ENCODE assay signal across 8 cellular contexts in the genomic region with DNA sequence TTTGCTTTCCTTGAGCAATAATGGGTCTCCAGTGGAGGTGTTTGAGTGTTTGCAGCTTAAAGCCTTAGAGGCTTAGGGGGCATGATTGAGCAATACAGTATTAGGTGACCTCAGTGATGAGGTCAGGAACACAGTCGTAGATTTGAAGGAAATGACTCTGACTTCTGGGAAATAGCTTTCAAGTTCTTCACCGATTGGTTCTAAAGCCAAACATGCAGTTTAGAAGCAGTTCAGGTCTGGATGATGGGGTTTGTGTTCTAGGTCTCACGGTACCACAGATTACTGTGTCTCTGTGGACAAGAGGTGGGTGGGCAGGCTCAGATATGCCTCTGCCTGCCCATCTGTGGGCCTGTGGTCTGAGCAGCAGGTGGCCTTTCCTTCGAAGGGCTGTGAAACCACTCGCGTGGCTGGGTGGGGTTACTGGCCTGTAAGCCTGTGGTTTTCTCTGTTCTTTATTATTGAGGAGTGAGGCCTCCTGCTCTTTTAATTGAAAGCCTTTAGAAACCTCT. TPM values are rescaled to one million over a fixed set of nuclear protein-coding genes. Genes with fewer than 3 reads are reported as not detected.
DNase-seq lines count a peak whose midpoint lies in the region; ATAC-seq and TF ChIP-seq lines count a peak whose summit lies in the region.

No MANE protein-coding gene starts in this region.

- in situ Hi-C loops in IMR-90 (cut with MboI; ENCODE audit: low sequenced_read_pairs): no loop called here

- peaks cover 27% of the 10 kb centered on the region for H3K9me1 ChIP-seq in IMR-90 (ENCODE audit: insufficient read depth, low read length)

- no peaks in the 10 kb centered on the region for H3K9me3 Mint-ChIP-seq in activated T-helper 2 cell treated with anti-CD3 and anti-CD28 coated beads, Interferon-gamma antibody, Interleukin-2, Interleukin-4, amounts not matched to agents 10 μg/mL and 5 μg/mL and 100 μg/mL, durations not matched to agents 14 hours and 24 hours and 36 hours

- peak overlapping the region; percentile 98 for H3K27ac Mint-ChIP-seq in activated T-helper 2 cell treated with anti-CD3 and anti-CD28 coated beads, Interferon-gamma antibody, Interleukin-2, Interleukin-4, amounts not matched to agents 10 μg/mL and 5 μg/mL and 100 μg/mL, durations not matched to agents 14 hours and 24 hours and 36 hours

- no peak overlapping the region for H3K23ac ChIP-seq in IMR-90 (ENCODE audit: low read depth, low read length)

- no peaks in the 10 kb centered on the region for H3K27me3 Mint-ChIP-seq in activated T-helper 2 cell treated with anti-CD3 and anti-CD28 coated beads, Interferon-gamma antibody, Interleukin-2, Interleukin-4, amounts not matched to agents 10 μg/mL and 5 μg/mL and 100 μg/mL, durations not matched to agents 14 hours and 24 hours and 36 hours (ENCODE audit: low read depth)

- BruUV-seq in IMR-90 (replicated peaks; lab: Mats Ljungman, UMichigan): no TSS peak

- no peak overlapping the region; the same call in 1 of the 2 replicates for H3K4me2 ChIP-seq in IMR-90 (ENCODE audit: low read depth, low read length)

- no peaks in the 10 kb centered on the region for H3K27me3 ChIP-seq in IMR-90 (ENCODE audit: control insufficient read depth, insufficient read depth, low read length)
- no peaks in the 10 kb centered on the region for H3K27me3 ChIP-seq in right cardiac atrium (ENCODE audit: control insufficient read depth, insufficient read depth)

- H2AK9ac ChIP-seq in IMR-90 (replicated peaks; ENCODE audit: low read depth, low read length, poor library complexity): no peak overlapping the region

- H2BK15ac ChIP-seq in IMR-90 (ENCODE audit: low read depth, low read length): no peak overlapping the region

- H3K14ac ChIP-seq in IMR-90 (replicated peaks; ENCODE audit: low read depth, low read length): no peak overlapping the region

- H3K9me3 ChIP-seq in IMR-90 (ENCODE audit: control insufficient read depth, insufficient read depth, low read length): no peaks in the 10 kb centered on the region
- no peaks in the 10 kb centered on the region for H3K9me3 ChIP-seq in right cardiac atrium (ENCODE audit: control insufficient read depth, low read length)

- no peak for TF ChIP-seq RAD21 in IMR-90 (IDR thresholded peaks at IDR 0.05; ENCODE audit: low read length)

- H3K36me3 ChIP-seq in IMR-90 (ENCODE audit: control insufficient read depth, insufficient read depth, low read length): peaks cover 34% of the 10 kb centered on the region

- peaks cover 81% of the 10 kb centered on the region for H4K20me1 ChIP-seq in IMR-90 (ENCODE audit: insufficient read depth, low read length)

- H3K4me1 ChIP-seq in IMR-90 (ENCODE audit: control insufficient read depth, insufficient read depth, low read length) (peaks cover 9% of the 10 kb centered on the region), right cardiac atrium (ENCODE audit: control insufficient read depth, insufficient read depth, low read length) (peaks cover 4% of the 10 kb centered on the region)

- peak overlapping the region; percentile 63 for H2BK5ac ChIP-seq in IMR-90 (ENCODE audit: low read depth, low read length, poor library complexity, severe bottlenecking)

- H3K4me3 ChIP-seq in IMR-90 (ENCODE audit: insufficient read depth, low read depth, low read length) (no peak overlapping the region), right cardiac atrium (ENCODE audit: low read length) (no peak overlapping the region)

- intact Hi-C loops in IMR-90 (cut with micrococcal nuclease) (no loop called here), right cardiac atrium (cut with DNase I) (no loop called here)
- intact Hi-C loops in activated T-helper 2 cell treated with anti-CD3 and anti-CD28 coated beads, Interferon-gamma antibody, Interleukin-2, Interleukin-4, amounts not matched to agents 10 μg/mL and 5 μg/mL and 100 μg/mL, durations not matched to agents 14 hours and 24 hours and 36 hours (cut with micrococcal nuclease): loop anchor here (1.0 to 10.0 kb wide), 3 partner anchors 8 to 221 kb away; partner anchors contain the start of genes MOB1A, MTHFD2 and TET3

- ATAC-seq in GM21423 (IDR thresholded peaks at IDR 0.05; ENCODE audit: unreplicated experiment) (peak; percentile 86), IMR-90 (ENCODE audit: low read depth) (peak; percentile 33), right cardiac atrium (peak; percentile 46 to 49)

- POLR2A ChIA-PET in IMR-90 (lab: Charles Lee; ENCODE audit: unreplicated experiment): no interaction called here

- H4K5ac ChIP-seq in IMR-90 (ENCODE audit: low read depth, low read length): no peak overlapping the region; the same call in 1 of the 2 replicates

- H2AK5ac ChIP-seq in IMR-90 (ENCODE audit: low read depth, low read length): no peak overlapping the region

- TF ChIP-seq CTCF in IMR-90 (conservative IDR thresholded peaks at IDR 0.05; ENCODE audit: low read depth, low read length): no peak

- peaks cover 90% of the 10 kb centered on the region for H3K36me3 Mint-ChIP-seq in activated T-helper 2 cell treated with anti-CD3 and anti-CD28 coated beads, Interferon-gamma antibody, Interleukin-2, Interleukin-4, amounts not matched to agents 10 μg/mL and 5 μg/mL and 100 μg/mL, durations not matched to agents 14 hours and 24 hours and 36 hours (ENCODE audit: low read depth)

- H3K9ac ChIP-seq in IMR-90 (ENCODE audit: low read depth, low read length): no peak overlapping the region

- H2AFZ ChIP-seq in IMR-90 (replicated peaks; ENCODE audit: low read length, poor library complexity): no peak overlapping the region

- no peak overlapping the region for H4K91ac ChIP-seq in IMR-90 (ENCODE audit: insufficient read depth, low read depth, low read length)

- dilution Hi-C loops in IMR-90 (cut with HindIII; ENCODE audit: low sequenced_read_pairs, unreplicated experiment): no loop called here

- peak overlapping the region; percentile 71; the same call in 1 of the 2 replicates for H3K27ac ChIP-seq in IMR-90 (ENCODE audit: insufficient read depth, low read length)
- H3K27ac ChIP-seq in right cardiac atrium (ENCODE audit: low read length): no peak overlapping the region

- H2BK20ac ChIP-seq in IMR-90 (ENCODE audit: low read depth, low read length): no peak overlapping the region

- peak overlapping the region; percentile 79 for H3K4me3 Mint-ChIP-seq in activated T-helper 2 cell treated with anti-CD3 and anti-CD28 coated beads, Interferon-gamma antibody, Interleukin-2, Interleukin-4, amounts not matched to agents 10 μg/mL and 5 μg/mL and 100 μg/mL, durations not matched to agents 14 hours and 24 hours and 36 hours (ENCODE audit: low read depth)

- no peak overlapping the region for H3K56ac ChIP-seq in IMR-90 (ENCODE audit: extremely low read depth, insufficient read depth, low read length)

- peaks cover 23 to 74% of the 10 kb centered on the region in 2 experiments for H3K79me1 ChIP-seq in IMR-90 (ENCODE audit: low read depth in 1 of 2, low read length in 2 of 2)

- H3K4ac ChIP-seq in IMR-90 (ENCODE audit: low read depth, low read length): no peak overlapping the region

- no peak for TF ChIP-seq POLR2A in IMR-90 (IDR thresholded peaks at IDR 0.05; ENCODE audit: low read depth, low read length)

- peak overlapping the region; percentile 50 for H3K18ac ChIP-seq in IMR-90 (ENCODE audit: low read depth, low read length)

- no CpG with 5 or more reads among the region's 6 CpGs for WGBS in IMR-90 (ENCODE audit: extremely low coverage in 2 of 2, insufficient read length in 1 of 2), 2 experiments
- 62% methylated on average over 6 of the region's 6 CpGs for WGBS in right cardiac atrium

- 0 out of 4 replicates have a peak overlapping the region, but pooled peaks of 1 of the 2 experiments have one; percentile 42 for H4K8ac ChIP-seq in IMR-90 (ENCODE audit: low read depth in 2 of 2, low read length in 2 of 2)

- DNase-seq in Daoy (ENCODE audit: low read depth): peak; percentile 23
- peak; percentile 65 for DNase-seq in IMR-90
- DNase-seq in activated T-helper 2 cell treated with anti-CD3 and anti-CD28 coated beads, Interferon-gamma antibody, Interleukin-2, Interleukin-4, amounts not matched to agents 10 μg/mL and 5 μg/mL and 100 μg/mL, durations not matched to agents 14 hours and 24 hours and 36 hours (ENCODE audit: low spot score): peak; percentile 48
- DNase-seq in right cardiac atrium: no peak
- peak; percentile 56 for DNase-seq in stromal cell of bone marrow (ENCODE audit: low read depth)
- no peak for DNase-seq in D341Med (ENCODE audit: low spot score)
- no peak for DNase-seq in COLO668 (lab: John Stamatoyannopoulos, UW; ENCODE audit: unreplicated experiment)

- H3K4me1 Mint-ChIP-seq in activated T-helper 2 cell treated with anti-CD3 and anti-CD28 coated beads, Interferon-gamma antibody, Interleukin-2, Interleukin-4, amounts not matched to agents 10 μg/mL and 5 μg/mL and 100 μg/mL, durations not matched to agents 14 hours and 24 hours and 36 hours (ENCODE audit: low read depth): peaks cover 57% of the 10 kb centered on the region

- no peak overlapping the region for H2BK120ac ChIP-seq in IMR-90 (ENCODE audit: low read depth, low read length)

- CTCF ChIA-PET in IMR-90 (lab: Yijun Ruan, JAX): interaction anchor here (0.6 kb wide), 1 partner anchor 904 kb away, joined by 9 read pairs; no protein-coding TSS in a partner anchor

RNA-seq across cellular contexts. Expression of gene MTHFD2, which starts 7.8 kb away (rescaled TPM):
- 90.0 and 90.7 TPM in 2 replicates for total RNA-seq in Daoy (2014; rRNA removed; shearing (Covaris generic))
- total RNA-seq in IMR-90 (2012; rRNA removed): 122 and 136 TPM in 2 replicates
- polyA plus RNA-seq in IMR-90 (2012; rRNA removed): 53.5 and 66.8 TPM in 2 replicates
- polyA plus RNA-seq in IMR-90 (2012; cell fraction: cytosol; rRNA removed): 38.4 and 49.1 TPM in 2 replicates
- 19.4 and 53.4 TPM in 2 replicates for polyA plus RNA-seq in IMR-90 (2012; cell fraction: nucleus; rRNA removed; ENCODE audit: low replicate concordance)
- 371 and 381 TPM in 2 replicates for total RNA-seq in activated T-helper 2 cell treated with anti-CD3 and anti-CD28 coated beads, Interferon-gamma antibody, Interleukin-2, Interleukin-4, amounts not matched to agents 10 μg/mL and 5 μg/mL and 100 μg/mL, durations not matched to agents 14 hours and 24 hours and 36 hours
- total RNA-seq in right cardiac atrium: 10 to 100 TPM in 2 of 4 donors, 1 to 10 TPM in 2; 6.7 to 18.0 (median 9.5) TPM
- polyA plus RNA-seq in right cardiac atrium: 8.7 TPM

RNA-seq across cellular contexts. Expression of gene MOB1A, which starts 27.6 kb away (rescaled TPM):
- total RNA-seq in Daoy (2014; rRNA removed; shearing (Covaris generic)): 101 and 164 TPM in 2 replicates
- total RNA-seq in IMR-90 (2012; rRNA removed): 60.8 and 105 TPM in 2 replicates
- 15.4 and 21.0 TPM in 2 replicates for polyA plus RNA-seq in IMR-90 (2012; rRNA removed)
- polyA plus RNA-seq in IMR-90 (2012; cell fraction: cytosol; rRNA removed): 6.4 and 7.5 TPM in 2 replicates
- 3.8 and 13.8 TPM in 2 replicates for polyA plus RNA-seq in IMR-90 (2012; cell fraction: nucleus; rRNA removed; ENCODE audit: low replicate concordance)
- total RNA-seq in activated T-helper 2 cell treated with anti-CD3 and anti-CD28 coated beads, Interferon-gamma antibody, Interleukin-2, Interleukin-4, amounts not matched to agents 10 μg/mL and 5 μg/mL and 100 μg/mL, durations not matched to agents 14 hours and 24 hours and 36 hours: 208 and 215 TPM in 2 replicates
- total RNA-seq in right cardiac atrium: 10 to 100 TPM; 54.6 to 78.3 (median 62.8) TPM
- 24.8 TPM for polyA plus RNA-seq in right cardiac atrium

RNA-seq across cellular contexts. Expression of gene BOLA3, which starts 58.5 kb away (rescaled TPM):
- total RNA-seq in Daoy (2014; rRNA removed; shearing (Covaris generic)): 148 and 152 TPM in 2 replicates
- 13.3 and 36.4 TPM in 2 replicates for total RNA-seq in IMR-90 (2012; rRNA removed)
- 39.5 and 46.5 TPM in 2 replicates for polyA plus RNA-seq in IMR-90 (2012; rRNA removed)
- polyA plus RNA-seq in IMR-90 (2012; cell fraction: cytosol; rRNA removed): 24.7 and 34.8 TPM in 2 replicates
- 3.3 and 13.2 TPM in 2 replicates for polyA plus RNA-seq in IMR-90 (2012; cell fraction: nucleus; rRNA removed; ENCODE audit: low replicate concordance)
- total RNA-seq in activated T-helper 2 cell treated with anti-CD3 and anti-CD28 coated beads, Interferon-gamma antibody, Interleukin-2, Interleukin-4, amounts not matched to agents 10 μg/mL and 5 μg/mL and 100 μg/mL, durations not matched to agents 14 hours and 24 hours and 36 hours: 91.2 and 92.7 TPM in 2 replicates
- 100 to 1,000 TPM in 2 of 4 donors, 10 to 100 TPM in 2; 75.5 to 111 (median 96.2) TPM for total RNA-seq in right cardiac atrium
- polyA plus RNA-seq in right cardiac atrium: 327 TPM

Comparison
In these comparisons a context has a peak if more than half of its experiments do, and no peak if none do; other contexts are left out.
1. DNase-seq: peak in Daoy (single experiment), IMR-90 (single experiment), activated T-helper 2 cell treated with anti-CD3 and anti-CD28 coated beads, Interferon-gamma antibody, Interleukin-2, Interleukin-4, amounts not matched to agents 10 μg/mL and 5 μg/mL and 100 μg/mL, durations not matched to agents 14 hours and 24 hours and 36 hours (single experiment) and stromal cell of bone marrow (single experiment); none in right cardiac atrium (0 of 3), D341Med (single experiment) and COLO668 (single experiment).
2. ATAC-seq: peak in every context shown above with its lines; median percentile 86 in GM21423; 48 in right cardiac atrium; 33 in IMR-90.